Comparison of ENCODE assay signal across 9 cellular contexts in genomic region chr2:135874966-135875365, GRCh38. TPM values are rescaled to one million over a fixed set of nuclear protein-coding genes. Genes with fewer than 3 reads are reported as not detected.
A peak's percentile ranks its signal among the peaks of the same experiment; 100 is the strongest.
DNase-seq lines count a peak whose midpoint lies in the region; ATAC-seq and TF ChIP-seq lines count a peak whose summit lies in the region.
"Had no signal": no experiment of that assay in that cellular context is flagged by ENCODE, and none has a peak within 500 bp of the region (broad histone marks: within the 10 kb centered on the region; RNA-seq: fewer than 3 reads in every experiment).

No MANE protein-coding gene starts in this region.

- H3K4me3 Mint-ChIP-seq in Caco-2 (ENCODE audit: unreplicated experiment): peak overlapping the region; percentile 81
- H3K4me3 Mint-ChIP-seq in central memory CD8-positive, alpha-beta T cell: peak overlapping the region; percentile 82

- H3K4me2 ChIP-seq in MM.1S (ENCODE audit: low read depth, low read length) (peak overlapping the region; percentile 91), neural cell (ENCODE audit: low read length) (no peak overlapping the region)

- H3K9me3 Mint-ChIP-seq in Caco-2 (ENCODE audit: unreplicated experiment): no peaks in the 10 kb centered on the region
- H3K9me3 Mint-ChIP-seq in central memory CD8-positive, alpha-beta T cell: no peaks in the 10 kb centered on the region

- no peak for TF ChIP-seq CTCF in Caco-2 (IDR thresholded peaks at IDR 0.05; ENCODE audit: insufficient read depth in 1 of 2, low read depth in 1 of 2, low read length in 1 of 2, severe bottlenecking in 1 of 2, unreplicated experiment in 1 of 2)
- no peak for TF ChIP-seq CTCF in MM.1S (IDR thresholded peaks at IDR 0.05; ENCODE audit: low read length)
- no peak for TF ChIP-seq CTCF in neural cell (IDR thresholded peaks at IDR 0.05; ENCODE audit: poor library complexity, severe bottlenecking)

- no peaks in the 10 kb centered on the region for H3K27me3 Mint-ChIP-seq in Caco-2 (ENCODE audit: insufficient read depth, unreplicated experiment)
- no peaks in the 10 kb centered on the region for H3K27me3 Mint-ChIP-seq in central memory CD8-positive, alpha-beta T cell

- no peak for TF ChIP-seq EP300 in neural cell (conservative IDR thresholded peaks at IDR 0.05; ENCODE audit: poor library complexity, severe bottlenecking)

- no peak for DNase-seq in Caco-2
- DNase-seq in MM.1S: no peak
- DNase-seq in central memory CD8-positive, alpha-beta T cell (ENCODE audit: low spot score in 2 of 2): no peak
- no peak for DNase-seq in ecto neural progenitor cell (ENCODE audit: low spot score)

- H3K9me2 ChIP-seq in MM.1S (replicated peaks; ENCODE audit: insufficient read depth, low read length) (no peaks in the 10 kb centered on the region), neural cell (ENCODE audit: insufficient read depth, low read length) (no peaks in the 10 kb centered on the region)

- peak overlapping the region; percentile 93 for H3K9ac ChIP-seq in MM.1S (ENCODE audit: low read length)
- no peak overlapping the region for H3K9ac ChIP-seq in neural cell (ENCODE audit: low read length)

- no peaks in the 10 kb centered on the region for H3K9me3 ChIP-seq in Caco-2
- H3K9me3 ChIP-seq in MM.1S (replicated peaks; ENCODE audit: insufficient read depth, low read length): no peaks in the 10 kb centered on the region
- no peaks in the 10 kb centered on the region for H3K9me3 ChIP-seq in neural cell (ENCODE audit: low read length)

- CTCF ChIA-PET in Caco-2 (lab: Charles Lee): interaction anchor here (1.5 kb wide), 1 partner anchor 509 kb away, joined by 3 read pairs; no protein-coding TSS in a partner anchor

- intact Hi-C loops in Caco-2 (cut with micrococcal nuclease; ENCODE audit: unreplicated experiment): no loop called here

- H3K27ac ChIP-seq in MM.1S (ENCODE audit: low read length): peak overlapping the region; percentile 82; the same call in 1 of the 2 replicates
- H3K27ac ChIP-seq in neural cell (ENCODE audit: low read length): no peak overlapping the region

- H2AFZ ChIP-seq in MM.1S (ENCODE audit: low read length): no peak overlapping the region
- H2AFZ ChIP-seq in neural cell (ENCODE audit: low read depth, low read length): no peak overlapping the region

- no peak for ATAC-seq in central memory CD8-positive, alpha-beta T cell (replicated peaks; ENCODE audit: extremely low read depth, poor library complexity, severe bottlenecking)
- ATAC-seq in GM19397 (IDR thresholded peaks at IDR 0.05; ENCODE audit: unreplicated experiment): no peak
- no peak for ATAC-seq in GM18870 (IDR thresholded peaks at IDR 0.05; ENCODE audit: unreplicated experiment)
- ATAC-seq in HG02798 (IDR thresholded peaks at IDR 0.05; ENCODE audit: poor library complexity, unreplicated experiment): no peak

- no peak for TF ChIP-seq RAD21 in neural cell (conservative IDR thresholded peaks at IDR 0.05)

- H3K27me3 ChIP-seq in Caco-2 (replicated peaks; ENCODE audit: control insufficient read depth, insufficient read depth, low read length) (no peaks in the 10 kb centered on the region), MM.1S (replicated peaks; ENCODE audit: insufficient read depth, low read length) (no peaks in the 10 kb centered on the region), neural cell (ENCODE audit: insufficient read depth, low read depth, low read length) (no peaks in the 10 kb centered on the region)

- H4K20me1 ChIP-seq in MM.1S (ENCODE audit: insufficient read depth, low read length): peaks cover 12% of the 10 kb centered on the region; the same call in 1 of the 2 replicates
- no peaks in the 10 kb centered on the region for H4K20me1 ChIP-seq in neural cell (ENCODE audit: insufficient read depth)

- H3K36me3 ChIP-seq in Caco-2 (ENCODE audit: control insufficient read depth, insufficient read depth, low read length): peaks cover 2% of the 10 kb centered on the region; the same call in 1 of the 2 replicates
- peaks cover 4% of the 10 kb centered on the region for H3K36me3 ChIP-seq in MM.1S (replicated peaks; ENCODE audit: insufficient read depth, low read length)
- no peaks in the 10 kb centered on the region for H3K36me3 ChIP-seq in neural cell (ENCODE audit: insufficient read depth, low read length)

- peak overlapping the region; percentile 93 for H3K4me3 ChIP-seq in Caco-2 (ENCODE audit: low read depth, low read length)
- H3K4me3 ChIP-seq in MM.1S (ENCODE audit: low read length): peak overlapping the region; percentile 95
- H3K4me3 ChIP-seq in neural cell (ENCODE audit: low read length): peak overlapping the region; percentile 90

- H3K27ac Mint-ChIP-seq in Caco-2 (ENCODE audit: unreplicated experiment): peak overlapping the region; percentile 81
- H3K27ac Mint-ChIP-seq in central memory CD8-positive, alpha-beta T cell (ENCODE audit: low read depth): peak overlapping the region; percentile 94

- peaks cover 45% of the 10 kb centered on the region for H3K36me3 Mint-ChIP-seq in Caco-2 (ENCODE audit: insufficient read depth, unreplicated experiment)
- H3K36me3 Mint-ChIP-seq in central memory CD8-positive, alpha-beta T cell (ENCODE audit: insufficient read depth): peaks cover 33% of the 10 kb centered on the region

- H3F3A ChIP-seq in MM.1S (ENCODE audit: insufficient read depth, low read length) (peaks cover 6% of the 10 kb centered on the region; the same call in 1 of the 2 replicates), neural cell (ENCODE audit: insufficient read depth, low read length, poor library complexity, severe bottlenecking) (no peaks in the 10 kb centered on the region)

- H3K4me1 Mint-ChIP-seq in Caco-2 (ENCODE audit: low read depth, unreplicated experiment): peaks cover 21% of the 10 kb centered on the region
- H3K4me1 Mint-ChIP-seq in central memory CD8-positive, alpha-beta T cell: peaks cover 46% of the 10 kb centered on the region

- H3K79me2 ChIP-seq in MM.1S (ENCODE audit: low read length) (peaks cover 54% of the 10 kb centered on the region), neural cell (replicated peaks; ENCODE audit: insufficient read depth, low read length) (peaks cover 4% of the 10 kb centered on the region)

- POLR2A ChIA-PET in Caco-2 (lab: Charles Lee): interaction anchor here (0.7 kb wide), 1 partner anchor 23 kb away, joined by 5 read pairs; no protein-coding TSS in a partner anchor

- H3K4me1 ChIP-seq in Caco-2 (peaks cover 23% of the 10 kb centered on the region), MM.1S (ENCODE audit: low read length) (peaks cover 10% of the 10 kb centered on the region)

- no TSS peak for BruUV-seq in Caco-2 (replicated peaks; lab: Mats Ljungman, UMichigan)

TF ChIP-seq in neural cell, 6 proteins besides CTCF, POLR2A, EP300 and RAD21:
- TF ChIP-seq POLR2AphosphoS5 (IDR thresholded peaks at IDR 0.05) (no peak), TAF1 (IDR thresholded peaks at IDR 0.05; ENCODE audit: low read depth) (no peak), REST (IDR thresholded peaks at IDR 0.05; ENCODE audit: borderline replicate concordance) (no peak), EZH2 (IDR thresholded peaks at IDR 0.05; ENCODE audit: borderline replicate concordance, insufficient read depth, low read length, poor library complexity, severe bottlenecking) (no peak), SMC3 (conservative IDR thresholded peaks at IDR 0.05; ENCODE audit: poor library complexity) (no peak), MXI1 (conservative IDR thresholded peaks at IDR 0.05; ENCODE audit: poor library complexity, severe bottlenecking) (no peak)
TF ChIP-seq in neural cell: peak in this region for 0.

RNA-seq across cellular contexts. Expression of gene MCM6, which starts 1.3 kb away (rescaled TPM):
- total RNA-seq in Caco-2 (2022): 94.6 and 96.0 TPM in 2 replicates
- polyA plus RNA-seq in neural cell: 7.0 and 7.1 TPM in 2 replicates
- polyA minus RNA-seq in neural cell: 9.5 and 11.5 TPM in 2 replicates

RNA-seq across cellular contexts. Expression of gene LCT, which starts 38.0 kb away (rescaled TPM):
- total RNA-seq in Caco-2 (2022): 0.82 and 1.5 TPM in 2 replicates
- polyA plus RNA-seq in neural cell: not detected in 2 replicates
- 0.24 TPM in 1 of 2 replicates, not detected in the other for polyA minus RNA-seq in neural cell
- total RNA-seq: HT1080 had no signal
